15 cellular contexts compared by ENCODE assay signal in genomic region chr11:112247198-112247597, GRCh38. TPM values are rescaled to one million over a fixed set of nuclear protein-coding genes. Genes with fewer than 3 reads are reported as not detected.
"Had no signal": no experiment of that assay in that cellular context is flagged by ENCODE, and none has a peak within 500 bp of the region (broad histone marks: within the 10 kb centered on the region; RNA-seq: fewer than 3 reads in every experiment).

No MANE protein-coding gene starts in this region.

- H2AFZ ChIP-seq: neural progenitor cell had no signal

- H3K4me1 ChIP-seq: lower lobe of right lung, neural progenitor cell, suprapubic skin, upper lobe of left lung had no signal

- H3K9me3 ChIP-seq: lower lobe of right lung, ovary, suprapubic skin, upper lobe of left lung had no signal

- H3K4me1 Mint-ChIP-seq: neural progenitor cell had no signal

- H3K27ac Mint-ChIP-seq: activated naive CD4-positive, alpha-beta T cell treated with anti-CD3 and anti-CD28 coated beads, Interleukin-2, amount 50 U/mL, for 72 hours; neural progenitor cell had no signal

- H3K4me3 ChIP-seq: lower lobe of right lung, neural progenitor cell, ovary, suprapubic skin, upper lobe of left lung had no signal

- H3K27ac ChIP-seq: lower lobe of right lung, neural progenitor cell, ovary, suprapubic skin, upper lobe of left lung had no signal

- ATAC-seq: activated CD4-positive, CD25-positive, alpha-beta regulatory T cell treated with anti-CD3 and anti-CD28 coated beads, Interleukin-2, amount 50 U/mL, for 24 hours; activated naive CD4-positive, alpha-beta T cell treated with anti-CD3 and anti-CD28 coated beads, Interleukin-2, amount 50 U/mL, for 72 hours; activated T-cell treated with anti-CD3 and anti-CD28 coated beads, Interleukin-2, amount 50 U/mL, for 4 hours; lower lobe of right lung; stimulated activated naive CD8-positive, alpha-beta T cell treated with anti-CD3 and anti-CD28 coated beads, Interleukin-15, Interleukin-2, amounts not matched to agents 100 U/mL and 50 U/mL, for 24 hours had no signal

- H3K4me2 ChIP-seq: neural progenitor cell had no signal

- H3K27me3 ChIP-seq: neural progenitor cell, ovary, suprapubic skin, upper lobe of left lung had no signal

- DNase-seq: activated CD4-positive, alpha-beta T cell treated with anti-CD3 and anti-CD28 coated beads, Interleukin-2, amount 50 U/mL, for 48 hours; activated effector memory CD4-positive, alpha-beta T cell treated with anti-CD3 and anti-CD28 coated beads, Interleukin-2, amount 50 U/mL, for 16 hours; activated T-cell treated with anti-CD3 and anti-CD28 coated beads, Interleukin-2, amount 50 U/mL, for 4 hours; amniotic stem cell; glutamatergic neuron; lower lobe of right lung; midbrain; ovary; stimulated activated CD4-positive, alpha-beta T cell treated with anti-CD3 and anti-CD28 coated beads, Interleukin-2, amount 100 ng/mL, for 48 hours; stimulated activated naive CD8-positive, alpha-beta T cell treated with anti-CD3 and anti-CD28 coated beads, Interleukin-15, Interleukin-2, amounts not matched to agents 100 U/mL and 50 U/mL, for 24 hours; upper lobe of left lung had no signal

- H3K9me3 Mint-ChIP-seq: neural progenitor cell had no signal

- H3K4me3 Mint-ChIP-seq: activated T-cell treated with anti-CD3 and anti-CD28 coated beads, Interleukin-2, amount 50 U/mL, for 4 hours; neural progenitor cell had no signal

- H3K36me3 ChIP-seq: lower lobe of right lung, neural progenitor cell, ovary had no signal

- H3K9ac ChIP-seq: neural progenitor cell had no signal

RNA-seq across cellular contexts. Expression of gene PLET1, which starts 13.5 kb away (rescaled TPM):
- total RNA-seq: activated naive CD4-positive, alpha-beta T cell treated with anti-CD3 and anti-CD28 coated beads, Interleukin-2, amount 50 U/mL, for 72 hours; activated T-cell treated with anti-CD3 and anti-CD28 coated beads, Interleukin-2, amount 50 U/mL, for 4 hours; lower lobe of right lung; ovary; suprapubic skin; upper lobe of left lung had no signal
- polyA plus RNA-seq: ovary had no signal
